ENCODE assay signal across 2 cellular contexts in the genomic region with DNA sequence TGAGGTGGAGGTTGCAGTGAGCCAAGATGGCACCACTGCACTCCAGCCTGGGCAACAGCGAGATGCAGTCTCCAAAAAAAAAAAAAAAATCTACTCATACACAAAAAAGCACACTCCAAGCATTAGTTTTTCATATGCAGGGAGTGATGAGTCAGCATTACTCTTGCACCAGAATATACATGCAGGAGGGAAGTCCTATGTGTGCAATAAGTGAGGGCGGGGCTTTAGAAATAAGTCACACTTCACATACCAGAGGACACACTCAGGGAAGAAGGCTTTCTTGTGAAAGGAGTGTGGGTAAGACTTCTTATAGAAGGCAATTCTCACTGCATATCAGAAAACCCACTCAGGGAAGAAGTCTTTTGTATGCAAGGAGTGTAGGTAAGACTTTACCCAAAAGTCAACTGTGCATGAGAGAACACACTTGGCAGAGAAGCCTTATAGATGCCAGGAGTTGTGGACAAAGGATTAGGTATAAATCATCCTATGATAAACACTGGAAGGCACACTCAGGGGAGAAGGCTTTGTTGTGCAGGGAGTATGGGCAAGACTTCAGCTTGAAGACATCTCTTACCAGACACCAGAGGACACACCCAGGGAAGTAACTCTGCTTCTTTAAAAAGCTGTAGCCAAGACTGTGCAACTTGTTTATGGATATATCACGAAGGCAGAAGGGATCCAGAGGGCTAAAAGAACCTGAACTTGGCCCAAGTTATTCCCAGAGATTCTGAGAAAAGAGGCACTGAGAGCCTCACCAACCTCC.
TF ChIP-seq lines count a peak whose summit lies in the region.

No MANE protein-coding gene starts in this region.

TF ChIP-seq in GM12878, 131 proteins besides CTCF, POLR2A, EP300 and RAD21:
- TF ChIP-seq RCOR1 (conservative IDR thresholded peaks at IDR 0.05; ENCODE audit: low read depth, low read length) (no peak), ZNF217 (IDR thresholded peaks at IDR 0.05) (no peak), BCL3 (IDR thresholded peaks at IDR 0.05; ENCODE audit: borderline replicate concordance, insufficient read depth, low read depth, low read length, poor library complexity, severe bottlenecking) (peak; percentile 65), PAX8 (IDR thresholded peaks at IDR 0.05) (no peak), SP1 (IDR thresholded peaks at IDR 0.05; ENCODE audit: low read depth, low read length) (no peak), ZNF207 (IDR thresholded peaks at IDR 0.05; ENCODE audit: borderline replicate concordance) (no peak), CREB1 (IDR thresholded peaks at IDR 0.05; ENCODE audit: low read depth) (no peak), ZNF592 (IDR thresholded peaks at IDR 0.05) (no peak)
- TF ChIP-seq, protein P1, sequence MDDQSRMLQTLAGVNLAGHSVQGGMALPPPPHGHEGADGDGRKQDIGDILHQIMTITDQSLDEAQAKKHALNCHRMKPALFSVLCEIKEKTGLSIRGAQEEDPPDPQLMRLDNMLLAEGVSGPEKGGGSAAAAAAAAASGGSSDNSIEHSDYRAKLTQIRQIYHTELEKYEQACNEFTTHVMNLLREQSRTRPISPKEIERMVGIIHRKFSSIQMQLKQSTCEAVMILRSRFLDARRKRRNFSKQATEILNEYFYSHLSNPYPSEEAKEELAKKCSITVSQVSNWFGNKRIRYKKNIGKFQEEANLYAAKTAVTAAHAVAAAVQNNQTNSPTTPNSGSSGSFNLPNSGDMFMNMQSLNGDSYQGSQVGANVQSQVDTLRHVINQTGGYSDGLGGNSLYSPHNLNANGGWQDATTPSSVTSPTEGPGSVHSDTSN (IDR thresholded peaks at IDR 0.05; ENCODE audit: insufficient replicate concordance, low read depth, low read length) = no peak

TF ChIP-seq in HepG2, 621 proteins besides CTCF, POLR2A, EP300 and RAD21:
- TF ChIP-seq RELA (CRISPR knock-in tag; IDR thresholded peaks at IDR 0.05) (no peak), MAFK (conservative IDR thresholded peaks at IDR 0.05 in 1 of 2, IDR thresholded peaks at IDR 0.05 in 1 of 2; ENCODE audit: low read length in 2 of 2) (peak; percentile 96 to 98), MAFF (IDR thresholded peaks at IDR 0.05; ENCODE audit: low read depth, low read length) (peak; percentile 97), HOXA7 (CRISPR knock-in tag; IDR thresholded peaks at IDR 0.05) (no peak), ZNF891 (CRISPR knock-in tag; IDR thresholded peaks at IDR 0.05) (no peak), ZFP36L1 (CRISPR knock-in tag; IDR thresholded peaks at IDR 0.05) (no peak), ZNF615 (CRISPR knock-in tag; IDR thresholded peaks at IDR 0.05; ENCODE audit: borderline replicate concordance) (no peak)
- TF ChIP-seq, protein P2, sequence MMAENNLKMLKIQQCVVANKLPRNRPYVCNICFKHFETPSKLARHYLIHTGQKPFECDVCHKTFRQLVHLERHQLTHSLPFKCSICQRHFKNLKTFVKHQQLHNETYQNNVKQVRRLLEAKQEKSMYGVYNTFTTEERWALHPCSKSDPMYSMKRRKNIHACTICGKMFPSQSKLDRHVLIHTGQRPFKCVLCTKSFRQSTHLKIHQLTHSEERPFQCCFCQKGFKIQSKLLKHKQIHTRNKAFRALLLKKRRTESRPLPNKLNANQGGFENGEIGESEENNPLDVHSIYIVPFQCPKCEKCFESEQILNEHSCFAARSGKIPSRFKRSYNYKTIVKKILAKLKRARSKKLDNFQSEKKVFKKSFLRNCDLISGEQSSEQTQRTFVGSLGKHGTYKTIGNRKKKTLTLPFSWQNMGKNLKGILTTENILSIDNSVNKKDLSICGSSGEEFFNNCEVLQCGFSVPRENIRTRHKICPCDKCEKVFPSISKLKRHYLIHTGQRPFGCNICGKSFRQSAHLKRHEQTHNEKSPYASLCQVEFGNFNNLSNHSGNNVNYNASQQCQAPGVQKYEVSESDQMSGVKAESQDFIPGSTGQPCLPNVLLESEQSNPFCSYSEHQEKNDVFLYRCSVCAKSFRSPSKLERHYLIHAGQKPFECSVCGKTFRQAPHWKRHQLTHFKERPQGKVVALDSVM (CRISPR knock-in tag; IDR thresholded peaks at IDR 0.05) = no peak
